Comparison of ENCODE assay signal across 28 cellular contexts in genomic region chr7:128957613-128958012, GRCh38. TPM values are rescaled to one million over a fixed set of nuclear protein-coding genes. Genes with fewer than 3 reads are reported as not detected.
A peak's percentile ranks its signal among the peaks of the same experiment; 100 is the strongest.
DNase-seq lines count a peak whose midpoint lies in the region; ATAC-seq, FAIRE-seq and TF ChIP-seq lines count a peak whose summit lies in the region.
"Had no signal": no experiment of that assay in that cellular context is flagged by ENCODE, and none has a peak within 500 bp of the region (broad histone marks: within the 10 kb centered on the region; RNA-seq: fewer than 3 reads in every experiment).

No MANE protein-coding gene starts in this region.

- H3K9me3 ChIP-seq in pancreas (no peaks in the 10 kb centered on the region), neuronal stem cell (replicated peaks in 1 of 2; ENCODE audit: control insufficient read depth in 2 of 2, insufficient read depth in 1 of 2, low read depth in 1 of 2, low read length in 2 of 2) (no peaks in the 10 kb centered on the region)

- H3K4me3 ChIP-seq in bronchial epithelial cell (ENCODE audit: low read depth, low read length) (no peak overlapping the region), pancreas (no peak overlapping the region), neuronal stem cell (ENCODE audit: low read length in 2 of 2) (no peak overlapping the region)

- H2BK120ac ChIP-seq in neuronal stem cell (ENCODE audit: low read depth, low read length): no peak overlapping the region

- H2AFZ ChIP-seq in neuronal stem cell (ENCODE audit: low read length): no peak overlapping the region

- ATAC-seq in pancreas (peak in 3 of 4 donors; percentile 49 to 72 (median 69)), HG03442 (IDR thresholded peaks at IDR 0.05; ENCODE audit: unreplicated experiment) (no peak)
- ATAC-seq: effector memory CD8-positive, alpha-beta T cell; left lobe of liver; T-cell had no signal

- 46 to 61% methylated on average over 4 of the region's 4 CpGs for WGBS in pancreas, 2 donors
- WGBS in neuronal stem cell (ENCODE audit: extremely low coverage in 2 of 2, insufficient read length in 2 of 2, insufficient replicate concordance in 1 of 2), 2 donors: no CpG with 5 or more reads among the region's 4 CpGs

- H2BK12ac ChIP-seq in neuronal stem cell (ENCODE audit: low read length): no peak overlapping the region

- H3K36me3 ChIP-seq in bronchial epithelial cell (ENCODE audit: control insufficient read depth, insufficient read depth, low read length): peaks cover 9% of the 10 kb centered on the region
- peaks cover 0 to 15% (median 5%) of the 10 kb centered on the region in 3 donors for H3K36me3 ChIP-seq in pancreas
- H3K36me3 ChIP-seq in neuronal stem cell (replicated peaks in 1 of 2; ENCODE audit: control insufficient read depth in 2 of 2, insufficient read depth in 2 of 2, low read length in 2 of 2): peaks cover 22 to 89% of the 10 kb centered on the region in 2 donors

- peak overlapping the region; percentile 39 for H3K27ac ChIP-seq in 22Rv1
- peak overlapping the region; percentile 6; the same call in 1 of the 2 replicates for H3K27ac ChIP-seq in C4-2B
- peak overlapping the region in 2 of 4 donors; percentile 26 to 66 for H3K27ac ChIP-seq in pancreas
- no peak overlapping the region for H3K27ac ChIP-seq in neuronal stem cell (replicated peaks; ENCODE audit: low read length)

- H3K18ac ChIP-seq in neuronal stem cell (ENCODE audit: low read length): no peak overlapping the region

- H3K4me1 ChIP-seq in pancreas (no peaks in the 10 kb centered on the region), neuronal stem cell (ENCODE audit: control insufficient read depth in 2 of 2, insufficient read depth in 1 of 2, low read depth in 1 of 2, low read length in 2 of 2) (peaks cover 0 to 1% of the 10 kb centered on the region in 2 donors)

- H3K27me3 ChIP-seq in bronchial epithelial cell (ENCODE audit: control insufficient read depth, insufficient read depth, low read length): no peaks in the 10 kb centered on the region
- H3K27me3 ChIP-seq in pancreas: no peaks in the 10 kb centered on the region
- no peaks in the 10 kb centered on the region for H3K27me3 ChIP-seq in neuronal stem cell (ENCODE audit: control insufficient read depth in 3 of 3, insufficient read depth in 3 of 3, low read depth in 1 of 3, low read length in 3 of 3)

- no peak overlapping the region for H3K9ac ChIP-seq in neuronal stem cell (ENCODE audit: low read depth, low read length, poor library complexity)

- no peak overlapping the region for H3K23ac ChIP-seq in neuronal stem cell (ENCODE audit: low read depth, low read length, poor library complexity)

- no peaks in the 10 kb centered on the region for H3K79me1 ChIP-seq in neuronal stem cell (ENCODE audit: low read depth, low read length)

- H3K4ac ChIP-seq in neuronal stem cell (ENCODE audit: low read length): no peak overlapping the region

- no peak for TF ChIP-seq CTCF in 22Rv1 (IDR thresholded peaks at IDR 0.05)
- no peak for TF ChIP-seq CTCF in C4-2B (conservative IDR thresholded peaks at IDR 0.05)
- no peak for TF ChIP-seq CTCF in bronchial epithelial cell (IDR thresholded peaks at IDR 0.05; ENCODE audit: insufficient read depth, low read length, severe bottlenecking)
- no peak for TF ChIP-seq CTCF in pancreas (IDR thresholded peaks at IDR 0.05)

- H2AK5ac ChIP-seq in neuronal stem cell (ENCODE audit: low read depth, low read length): no peak overlapping the region

- FAIRE-seq in bronchial epithelial cell (lab: Jason Lieb, UNC): no peak
- no peak for FAIRE-seq in pancreas (lab: Jason Lieb, UNC)
- FAIRE-seq: astrocyte, TTC549 had no signal

- H2BK5ac ChIP-seq in neuronal stem cell (ENCODE audit: low read length): no peak overlapping the region

- H4K91ac ChIP-seq in neuronal stem cell (ENCODE audit: low read depth, low read length, poor library complexity): no peak overlapping the region

- DNase-seq in bronchial epithelial cell (ENCODE audit: low read depth) (peak; percentile 63), pancreas (no peak), NAMALWA (ENCODE audit: low spot score) (no peak), neuronal stem cell (ENCODE audit: low spot score) (no peak)
- DNase-seq: activated CD4-positive, alpha-beta T cell treated with anti-CD3 and anti-CD28 coated beads for 1 hour; activated naive CD8-positive, alpha-beta T cell treated with anti-CD3 and anti-CD28 coated beads, Interleukin-2, amount 10 ng/mL, durations not matched to agents 7 days and 5 days; caudate nucleus; cortex of kidney; effector memory CD8-positive, alpha-beta T cell; H7; NCI-H1105 treated with DMSO at 0.1 percent for 48 hours; NCI-H2029; NCI-H2227 treated with DMSO at 0.1 percent for 48 hours; NCI-H526 treated with DMSO at 0.1 percent for 48 hours; nucleus accumbens; retina; stimulated activated CD4-positive, alpha-beta T cell treated with anti-CD3 and anti-CD28 coated beads, Interleukin-2, amount 100 ng/mL, for 24 hours; T-cell had no signal

- no peak overlapping the region for H2BK15ac ChIP-seq in neuronal stem cell (ENCODE audit: low read length)

- H3K4me2 ChIP-seq in neuronal stem cell (ENCODE audit: insufficient read depth, low read length, poor library complexity, severe bottlenecking): no peak overlapping the region

- H4K8ac ChIP-seq in neuronal stem cell (ENCODE audit: low read depth, low read length): no peak overlapping the region

- no peak overlapping the region for H3K14ac ChIP-seq in neuronal stem cell (ENCODE audit: low read length)

- intact Hi-C loops in pancreas (cut with DNase I): no loop called here

RNA-seq across cellular contexts. Expression of gene IRF5, which starts 19.9 kb away (rescaled TPM):
- total RNA-seq in bronchial epithelial cell (6.8 and 7.7 TPM in 2 replicates), pancreas (10 to 100 TPM in 1 of 6 donors, 1 to 10 TPM in 5; 3.2 to 12.4 (median 4.3) TPM)
- polyA plus RNA-seq in pancreas: 1 to 10 TPM; 6.4 to 8.1 TPM
- 0.64 TPM for polyA plus RNA-seq in neuronal stem cell (2013, experiment 1 of 2)
- 0.71 TPM for polyA plus RNA-seq in neuronal stem cell (2013, experiment 2 of 2)
- total RNA-seq: glomerular endothelial cell had no signal
- polyA plus RNA-seq: fibroblast of lung had no signal

RNA-seq across cellular contexts. Expression of gene KCP, which starts 47.1 kb away (rescaled TPM):
- total RNA-seq in bronchial epithelial cell (0.53 and 1.3 TPM in 2 replicates), pancreas (under 1 TPM; 0.08 to 0.46 (median 0.30) TPM)
- under 1 TPM; 0.33 to 0.95 TPM for polyA plus RNA-seq in pancreas
- 1.0 TPM for polyA plus RNA-seq in neuronal stem cell (2013, experiment 1 of 2)
- 1.1 TPM for polyA plus RNA-seq in neuronal stem cell (2013, experiment 2 of 2)
- total RNA-seq: activated T-helper 1 cell treated with anti-CD3 and anti-CD28 coated beads, Interleukin-12 subunit alpha, Interleukin-12 subunit beta, Interleukin-2, Interleukin-4 antibody, amounts not matched to agents 30 ng/mL and 10 ng/mL and 1 ng/mL, durations not matched to agents 14 hours and 24 hours and 36 hours; M059J had no signal
